In genomic region chr3:195397524-195397923, GRCh38 we compare ENCODE assay signal across 1 cellular context.
TF ChIP-seq lines count a peak whose summit lies in the region.

No MANE protein-coding gene starts in this region.

TF ChIP-seq in IMR-90, 13 proteins besides CTCF, POLR2A, EP300 and RAD21 (continued from another document):
- TF ChIP-seq, protein P1, sequence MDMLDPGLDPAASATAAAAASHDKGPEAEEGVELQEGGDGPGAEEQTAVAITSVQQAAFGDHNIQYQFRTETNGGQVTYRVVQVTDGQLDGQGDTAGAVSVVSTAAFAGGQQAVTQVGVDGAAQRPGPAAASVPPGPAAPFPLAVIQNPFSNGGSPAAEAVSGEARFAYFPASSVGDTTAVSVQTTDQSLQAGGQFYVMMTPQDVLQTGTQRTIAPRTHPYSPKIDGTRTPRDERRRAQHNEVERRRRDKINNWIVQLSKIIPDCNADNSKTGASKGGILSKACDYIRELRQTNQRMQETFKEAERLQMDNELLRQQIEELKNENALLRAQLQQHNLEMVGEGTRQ (IDR thresholded peaks at IDR 0.05; ENCODE audit: low read depth, low read length), result no peak
